14 cellular contexts compared by ENCODE assay signal in the genomic region with DNA sequence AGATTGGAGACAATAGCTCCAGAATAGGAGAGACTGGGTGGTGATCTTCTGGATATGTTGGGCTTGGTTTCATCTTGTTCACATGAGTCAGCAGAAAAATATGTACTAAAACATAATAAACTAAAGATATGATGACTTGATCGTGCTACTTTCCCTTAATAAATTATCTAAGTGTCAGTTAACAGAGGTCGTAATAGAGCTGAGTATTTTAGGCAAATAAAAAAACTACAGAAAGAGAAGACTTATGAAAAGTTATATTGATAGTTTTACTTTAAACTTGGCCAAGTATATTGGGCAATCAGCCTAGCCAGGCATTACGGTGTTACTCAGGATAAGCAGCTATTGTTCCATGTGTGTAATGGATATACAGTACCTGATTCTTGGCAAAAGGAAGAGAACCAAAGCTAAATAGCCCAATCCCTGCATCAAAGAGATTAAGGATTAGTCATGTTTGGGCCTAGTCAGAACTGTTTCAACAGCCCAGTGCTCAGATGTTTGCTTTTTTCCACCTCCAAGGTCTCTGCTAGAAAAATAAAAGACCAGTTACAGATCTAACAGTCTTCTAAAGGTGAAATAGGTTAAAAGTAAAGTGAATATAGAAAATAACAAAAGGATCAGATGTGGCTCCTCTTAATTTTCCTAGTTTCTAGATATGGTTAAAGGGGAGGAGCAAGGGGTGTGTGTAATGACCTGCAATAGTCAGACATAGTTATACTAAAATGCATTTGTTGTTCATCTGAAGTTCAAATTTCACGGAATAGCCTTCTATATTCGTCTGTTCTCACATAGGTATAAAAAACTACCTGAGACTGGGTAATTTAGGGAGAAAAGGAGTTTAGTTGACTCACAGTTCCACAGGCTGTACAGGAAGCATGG.
DNase-seq lines count a peak whose midpoint lies in the region; FAIRE-seq and TF ChIP-seq lines count a peak whose summit lies in the region.
"Had no signal": no experiment of that assay in that cellular context is flagged by ENCODE, and none has a peak within 500 bp of the region (broad histone marks: within the 10 kb centered on the region; RNA-seq: fewer than 3 reads in every experiment).

No MANE protein-coding gene starts in this region.

- H2BK12ac ChIP-seq in mesenchymal stem cell (ENCODE audit: low read length in 2 of 2), result no peak overlapping the region

- no peak overlapping the region for H4K8ac ChIP-seq in mesenchymal stem cell (ENCODE audit: low read length)

- no peaks in the 10 kb centered on the region for H3K27me3 Mint-ChIP-seq in activated T-helper 1 cell treated with anti-CD3 and anti-CD28 coated beads, Interleukin-12 subunit alpha, Interleukin-12 subunit beta, Interleukin-2, Interleukin-4 antibody, amounts not matched to agents 30 ng/mL and 10 ng/mL and 1 ng/mL, durations not matched to agents 14 hours and 24 hours and 36 hours (ENCODE audit: insufficient read depth)
- H3K27me3 Mint-ChIP-seq: activated CD4-positive, alpha-beta T cell treated with anti-CD3 and anti-CD28 coated beads, Interleukin-2, amount 10 ng/mL, durations not matched to agents 24 days and 14 days; effector memory CD8-positive, alpha-beta T cell; natural killer cell treated with Interleukin-12 subunit alpha and Interleukin-12 subunit beta and Interleukin-15 and Interleukin-18, amount 100 ng/mL, for 72 hours; stimulated activated naive B cell treated with anti-CD40 and anti-IgM and Interleukin-4, amounts not matched to agents 10 μg/mL and 1 μg/mL and 100 μg/mL, for 72 hours had no signal

- H3K27ac Mint-ChIP-seq in activated T-helper 1 cell treated with anti-CD3 and anti-CD28 coated beads, Interleukin-12 subunit alpha, Interleukin-12 subunit beta, Interleukin-2, Interleukin-4 antibody, amounts not matched to agents 30 ng/mL and 10 ng/mL and 1 ng/mL, durations not matched to agents 14 hours and 24 hours and 36 hours, result no peak overlapping the region
- H3K27ac Mint-ChIP-seq: activated CD4-positive, alpha-beta T cell treated with anti-CD3 and anti-CD28 coated beads, Interleukin-2, amount 10 ng/mL, durations not matched to agents 24 days and 14 days; activated naive CD4-positive, alpha-beta T cell treated with anti-CD3 and anti-CD28 coated beads for 36 hours; effector memory CD8-positive, alpha-beta T cell; natural killer cell treated with Interleukin-12 subunit alpha and Interleukin-12 subunit beta and Interleukin-15 and Interleukin-18, amount 100 ng/mL, for 72 hours; stimulated activated naive B cell treated with anti-CD40 and anti-IgM and Interleukin-4, amounts not matched to agents 10 μg/mL and 1 μg/mL and 100 μg/mL, for 72 hours had no signal

- peak; percentile 50 for FAIRE-seq in bronchial epithelial cell (lab: Jason Lieb, UNC)

- H3K4me3 ChIP-seq in bronchial epithelial cell (ENCODE audit: low read depth, low read length) (no peak overlapping the region), mesenchymal stem cell (ENCODE audit: insufficient read depth in 1 of 2, low read depth in 1 of 2, low read length in 2 of 2) (no peak overlapping the region)

- no peaks in the 10 kb centered on the region for H3K4me1 Mint-ChIP-seq in activated T-helper 1 cell treated with anti-CD3 and anti-CD28 coated beads, Interleukin-12 subunit alpha, Interleukin-12 subunit beta, Interleukin-2, Interleukin-4 antibody, amounts not matched to agents 30 ng/mL and 10 ng/mL and 1 ng/mL, durations not matched to agents 14 hours and 24 hours and 36 hours (ENCODE audit: low read depth)
- H3K4me1 Mint-ChIP-seq: activated CD4-positive, alpha-beta T cell treated with anti-CD3 and anti-CD28 coated beads, Interleukin-2, amount 10 ng/mL, durations not matched to agents 24 days and 14 days; stimulated activated naive B cell treated with anti-CD40 and anti-IgM and Interleukin-4, amounts not matched to agents 10 μg/mL and 1 μg/mL and 100 μg/mL, for 72 hours had no signal

- H2BK120ac ChIP-seq in mesenchymal stem cell (ENCODE audit: low read depth, low read length), result no peak overlapping the region

- no peak overlapping the region for H3K18ac ChIP-seq in mesenchymal stem cell (ENCODE audit: low read depth in 1 of 2, low read length in 2 of 2)

- H3K9me3 Mint-ChIP-seq in activated T-helper 1 cell treated with anti-CD3 and anti-CD28 coated beads, Interleukin-12 subunit alpha, Interleukin-12 subunit beta, Interleukin-2, Interleukin-4 antibody, amounts not matched to agents 30 ng/mL and 10 ng/mL and 1 ng/mL, durations not matched to agents 14 hours and 24 hours and 36 hours, result peaks cover 4% of the 10 kb centered on the region
- H3K9me3 Mint-ChIP-seq: activated CD4-positive, alpha-beta T cell treated with anti-CD3 and anti-CD28 coated beads, Interleukin-2, amount 10 ng/mL, durations not matched to agents 24 days and 14 days had no signal

- no peaks in the 10 kb centered on the region for H3K79me1 ChIP-seq in mesenchymal stem cell (replicated peaks; ENCODE audit: low read length, poor library complexity, severe bottlenecking)

- no peak overlapping the region for H2AFZ ChIP-seq in mesenchymal stem cell (ENCODE audit: low read depth, low read length)

- intact Hi-C loops in activated T-helper 1 cell treated with anti-CD3 and anti-CD28 coated beads, Interleukin-12 subunit alpha, Interleukin-12 subunit beta, Interleukin-2, Interleukin-4 antibody, amounts not matched to agents 30 ng/mL and 10 ng/mL and 1 ng/mL, durations not matched to agents 14 hours and 24 hours and 36 hours (cut with micrococcal nuclease), result no loop called here

- H3K23ac ChIP-seq in mesenchymal stem cell (ENCODE audit: low read length in 2 of 2), result no peak overlapping the region

- WGBS in mesenchymal stem cell, result 88% methylated on average over 3 of the region's 5 CpGs

- DNase-seq in AG08396 (ENCODE audit: low spot score) (peak; percentile 1), MV-4-11 (lab: John Stamatoyannopoulos, UW) (peak; percentile 29), bronchial epithelial cell (ENCODE audit: low read depth) (peak; percentile 95), mesenchymal stem cell (peak; percentile 40), SIG-M5 treated with dmso at 0.1 percent for 504 hours (lab: John Stamatoyannopoulos, UW; ENCODE audit: unreplicated experiment) (no peak), GDM1 (lab: John Stamatoyannopoulos, UW) (no peak), NCI-H187 (lab: John Stamatoyannopoulos, UW) (no peak)
- DNase-seq in activated T-helper 1 cell treated with anti-CD3 and anti-CD28 coated beads, Interleukin-12 subunit alpha, Interleukin-12 subunit beta, Interleukin-2, Interleukin-4 antibody, amounts not matched to agents 30 ng/mL and 10 ng/mL and 1 ng/mL, durations not matched to agents 14 hours and 24 hours and 36 hours (ENCODE audit: low spot score), result no peak
- DNase-seq: activated CD4-positive, alpha-beta T cell treated with anti-CD3 and anti-CD28 coated beads, Interleukin-2, amount 10 ng/mL, durations not matched to agents 24 days and 14 days; activated naive CD4-positive, alpha-beta T cell treated with anti-CD3 and anti-CD28 coated beads for 36 hours; effector memory CD8-positive, alpha-beta T cell; NCI-H526; stimulated activated naive B cell treated with anti-CD40 and anti-IgM and Interleukin-4, amounts not matched to agents 10 μg/mL and 1 μg/mL and 100 μg/mL, for 72 hours had no signal

- H3K4me3 Mint-ChIP-seq in activated T-helper 1 cell treated with anti-CD3 and anti-CD28 coated beads, Interleukin-12 subunit alpha, Interleukin-12 subunit beta, Interleukin-2, Interleukin-4 antibody, amounts not matched to agents 30 ng/mL and 10 ng/mL and 1 ng/mL, durations not matched to agents 14 hours and 24 hours and 36 hours, result no peak overlapping the region
- H3K4me3 Mint-ChIP-seq: activated CD4-positive, alpha-beta T cell treated with anti-CD3 and anti-CD28 coated beads, Interleukin-2, amount 10 ng/mL, durations not matched to agents 24 days and 14 days; activated naive CD4-positive, alpha-beta T cell treated with anti-CD3 and anti-CD28 coated beads for 36 hours; effector memory CD8-positive, alpha-beta T cell; natural killer cell treated with Interleukin-12 subunit alpha and Interleukin-12 subunit beta and Interleukin-15 and Interleukin-18, amount 100 ng/mL, for 72 hours; stimulated activated naive B cell treated with anti-CD40 and anti-IgM and Interleukin-4, amounts not matched to agents 10 μg/mL and 1 μg/mL and 100 μg/mL, for 72 hours had no signal

- no peaks in the 10 kb centered on the region for H3K36me3 Mint-ChIP-seq in activated T-helper 1 cell treated with anti-CD3 and anti-CD28 coated beads, Interleukin-12 subunit alpha, Interleukin-12 subunit beta, Interleukin-2, Interleukin-4 antibody, amounts not matched to agents 30 ng/mL and 10 ng/mL and 1 ng/mL, durations not matched to agents 14 hours and 24 hours and 36 hours (ENCODE audit: low read depth)
- H3K36me3 Mint-ChIP-seq: natural killer cell treated with Interleukin-12 subunit alpha and Interleukin-12 subunit beta and Interleukin-15 and Interleukin-18, amount 100 ng/mL, for 72 hours; stimulated activated naive B cell treated with anti-CD40 and anti-IgM and Interleukin-4, amounts not matched to agents 10 μg/mL and 1 μg/mL and 100 μg/mL, for 72 hours had no signal

- no peak for TF ChIP-seq CTCF in bronchial epithelial cell (IDR thresholded peaks at IDR 0.05; ENCODE audit: insufficient read depth, low read length, severe bottlenecking)

- H3K36me3 ChIP-seq in bronchial epithelial cell (ENCODE audit: control insufficient read depth, insufficient read depth, low read length), result no peaks in the 10 kb centered on the region
- H3K36me3 ChIP-seq in mesenchymal stem cell (ENCODE audit: control insufficient read depth in 1 of 2, insufficient read depth in 2 of 2, low read depth in 1 of 2, low read length in 2 of 2), result no peaks in the 10 kb centered on the region

- no peak overlapping the region for H2AK5ac ChIP-seq in mesenchymal stem cell (ENCODE audit: low read length, severe bottlenecking)

- H3K27ac ChIP-seq in mesenchymal stem cell (ENCODE audit: low read length, poor library complexity, severe bottlenecking), result peak overlapping the region; percentile 43

- H3K9me3 ChIP-seq in mesenchymal stem cell (ENCODE audit: control insufficient read depth, low read length), result no peaks in the 10 kb centered on the region

- no peak overlapping the region for H3K4me2 ChIP-seq in mesenchymal stem cell (ENCODE audit: low read length, poor library complexity, severe bottlenecking)

- no peak overlapping the region for H4K91ac ChIP-seq in mesenchymal stem cell (ENCODE audit: low read length)

- H3K9ac ChIP-seq in mesenchymal stem cell (ENCODE audit: low read length), result no peak overlapping the region

- H3K4me1 ChIP-seq in mesenchymal stem cell (ENCODE audit: control insufficient read depth, insufficient read depth, low read depth, low read length), result no peaks in the 10 kb centered on the region

- H3K27me3 ChIP-seq in bronchial epithelial cell (ENCODE audit: control insufficient read depth, insufficient read depth, low read length) (no peaks in the 10 kb centered on the region), mesenchymal stem cell (ENCODE audit: control insufficient read depth in 1 of 2, insufficient read depth in 1 of 2, low read length in 2 of 2) (no peaks in the 10 kb centered on the region)

- no peak overlapping the region for H2BK5ac ChIP-seq in mesenchymal stem cell (ENCODE audit: low read depth, low read length, poor library complexity, severe bottlenecking)

- no peak overlapping the region for H3K4ac ChIP-seq in mesenchymal stem cell (ENCODE audit: low read depth in 1 of 2, low read length in 2 of 2)

- H3K14ac ChIP-seq in mesenchymal stem cell (ENCODE audit: low read length in 2 of 2), result no peak overlapping the region

- H2BK15ac ChIP-seq in mesenchymal stem cell (ENCODE audit: low read depth, poor library complexity, severe bottlenecking), result no peak overlapping the region

Comparison
In these comparisons a context has a peak if more than half of its experiments do, and no peak if none do; other contexts are left out.
1. DNase-seq: peak in AG08396 (single experiment), MV-4-11 (single experiment), bronchial epithelial cell (single experiment) and mesenchymal stem cell (single experiment); none in SIG-M5 treated with dmso at 0.1 percent for 504 hours (single experiment), GDM1 (single experiment), NCI-H187 (0 of 2) and activated T-helper 1 cell treated with anti-CD3 and anti-CD28 coated beads, Interleukin-12 subunit alpha, Interleukin-12 subunit beta, Interleukin-2, Interleukin-4 antibody, amounts not matched to agents 30 ng/mL and 10 ng/mL and 1 ng/mL, durations not matched to agents 14 hours and 24 hours and 36 hours (single experiment).